Comparison of ENCODE assay signal across 10 cellular contexts in genomic region chr12:128976120-128976519, GRCh38.
DNase-seq lines count a peak whose midpoint lies in the region; ATAC-seq and TF ChIP-seq lines count a peak whose summit lies in the region.
"Had no signal": no experiment of that assay in that cellular context is flagged by ENCODE, and none has a peak within 500 bp of the region (broad histone marks: within the 10 kb centered on the region; RNA-seq: fewer than 3 reads in every experiment).

No MANE protein-coding gene starts in this region.

- peaks cover 3% of the 10 kb centered on the region for H4K20me1 ChIP-seq in H9 (ENCODE audit: control insufficient read depth, insufficient read depth, insufficient read length)
- no peaks in the 10 kb centered on the region for H4K20me1 ChIP-seq in MM.1S (ENCODE audit: insufficient read depth, low read length)

- H3K79me2 ChIP-seq in H9 (ENCODE audit: insufficient read depth, low read length) (no peaks in the 10 kb centered on the region), MM.1S (ENCODE audit: low read length) (no peaks in the 10 kb centered on the region)

- H3K9me2 ChIP-seq in MM.1S (replicated peaks; ENCODE audit: insufficient read depth, low read length), result no peaks in the 10 kb centered on the region

- H2BK20ac ChIP-seq in H9 (ENCODE audit: low read depth, low read length, poor library complexity, severe bottlenecking), result no peak overlapping the region

- POLR2A ChIA-PET in CD4-positive, alpha-beta T cell (lab: Charles Lee), result no interaction called here

- no peak overlapping the region for H3K23ac ChIP-seq in H9 (ENCODE audit: insufficient read length, low read depth, low read length)
- no peak overlapping the region for H3K23ac ChIP-seq in mesenchymal stem cell (ENCODE audit: low read length in 2 of 2)

- H3K27me3 ChIP-seq in CD4-positive, alpha-beta T cell (ENCODE audit: control insufficient read depth, insufficient read depth, low read length), result peaks cover 4% of the 10 kb centered on the region
- no peaks in the 10 kb centered on the region; the same call in 1 of the 2 replicates for H3K27me3 ChIP-seq in H9 (ENCODE audit: insufficient read depth, low read length)
- H3K27me3 ChIP-seq in MM.1S (replicated peaks; ENCODE audit: insufficient read depth, low read length), result no peaks in the 10 kb centered on the region
- peaks cover 4% of the 10 kb centered on the region in 2 experiments for H3K27me3 ChIP-seq in mesenchymal stem cell (ENCODE audit: control insufficient read depth in 1 of 2, insufficient read depth in 1 of 2, low read length in 2 of 2)

- H3K56ac ChIP-seq in H9 (ENCODE audit: insufficient read length, low read depth, low read length), result no peak overlapping the region

- H3K9me3 ChIP-seq in CD4-positive, alpha-beta T cell (ENCODE audit: control insufficient read depth, low read length), result no peaks in the 10 kb centered on the region
- no peaks in the 10 kb centered on the region for H3K9me3 ChIP-seq in H9 (ENCODE audit: control insufficient read depth, low read depth, low read length)
- H3K9me3 ChIP-seq in mucosa of descending colon, result no peaks in the 10 kb centered on the region
- H3K9me3 ChIP-seq in MM.1S (replicated peaks; ENCODE audit: insufficient read depth, low read length), result no peaks in the 10 kb centered on the region
- no peaks in the 10 kb centered on the region for H3K9me3 ChIP-seq in mesenchymal stem cell (ENCODE audit: control insufficient read depth, low read length)

- no peak overlapping the region for H3K9ac ChIP-seq in H9 (ENCODE audit: extremely low read depth, insufficient read length, low read length)
- no peak overlapping the region for H3K9ac ChIP-seq in MM.1S (ENCODE audit: low read length)
- H3K9ac ChIP-seq in mesenchymal stem cell (ENCODE audit: low read length), result no peak overlapping the region

- H3K14ac ChIP-seq in H9 (ENCODE audit: insufficient read depth, low read length) (peak overlapping the region; percentile 15; the same call in 1 of the 2 replicates), mesenchymal stem cell (ENCODE audit: low read length in 2 of 2) (no peak overlapping the region)

- no peak overlapping the region for H3T11ph ChIP-seq in H9 (ENCODE audit: low read length)

- no peak overlapping the region for H3K4ac ChIP-seq in H9 (ENCODE audit: low read depth, low read length)
- H3K4ac ChIP-seq in mesenchymal stem cell (ENCODE audit: low read depth in 1 of 2, low read length in 2 of 2), result no peak overlapping the region

- H3F3A ChIP-seq in MM.1S (ENCODE audit: insufficient read depth, low read length), result no peaks in the 10 kb centered on the region

- H3K27ac Mint-ChIP-seq in CD4-positive, alpha-beta T cell, result no peak overlapping the region
- no peak overlapping the region for H3K27ac Mint-ChIP-seq in H9
- H3K27ac Mint-ChIP-seq: activated naive CD8-positive, alpha-beta T cell had no signal

- H3K4me3 ChIP-seq in mucosa of descending colon (no peak overlapping the region), MM.1S (ENCODE audit: low read length) (no peak overlapping the region), mesenchymal stem cell (ENCODE audit: insufficient read depth in 1 of 2, low read depth in 1 of 2, low read length in 2 of 2) (no peak overlapping the region)

- no peaks in the 10 kb centered on the region for H3K36me3 Mint-ChIP-seq in CD4-positive, alpha-beta T cell (ENCODE audit: low read depth)
- no peaks in the 10 kb centered on the region; a peak in 1 of 7 replicates for H3K36me3 Mint-ChIP-seq in H9 (ENCODE audit: insufficient read depth in 1 of 3, low read depth in 3 of 3)
- H3K36me3 Mint-ChIP-seq: activated naive CD8-positive, alpha-beta T cell had no signal

- H3K4me1 Mint-ChIP-seq in CD4-positive, alpha-beta T cell (ENCODE audit: low read depth), result no peaks in the 10 kb centered on the region
- peaks cover 30 to 53% of the 10 kb centered on the region in 2 experiments for H3K4me1 Mint-ChIP-seq in H9

- DNase-seq in CD4-positive, alpha-beta T cell, result peak in 1 of 10 experiments; percentile 18
- DNase-seq in H9 (peak; percentile 86), amygdala (lab: John Stamatoyannopoulos, UW) (peak in 35 of 56 donors; percentile 3 to 68 (median 17)), mucosa of descending colon (peak in 1 of 3 donors; percentile 58), MM.1S (no peak), mesenchymal stem cell (no peak)
- no peak for DNase-seq in NK-92 treated with Interleukin-12 subunit alpha and Interleukin-12 subunit beta, amount 100 ng/mL, for 24 hours (lab: John Stamatoyannopoulos, UW)
- DNase-seq: RPMI8226 had no signal

- H2BK120ac ChIP-seq in H9 (ENCODE audit: low read depth, low read length, poor library complexity, severe bottlenecking) (no peak overlapping the region), mesenchymal stem cell (ENCODE audit: low read depth, low read length) (no peak overlapping the region)

- no peak for TF ChIP-seq CTCF in CD4-positive, alpha-beta T cell (IDR thresholded peaks at IDR 0.05)
- TF ChIP-seq CTCF in H9 (conservative IDR thresholded peaks at IDR 0.05) (peak; percentile 89), mucosa of descending colon (IDR thresholded peaks at IDR 0.05) (no peak), MM.1S (IDR thresholded peaks at IDR 0.05; ENCODE audit: low read length) (no peak)

- H2BK12ac ChIP-seq in H9 (ENCODE audit: insufficient read length, low read depth, low read length) (no peak overlapping the region), mesenchymal stem cell (ENCODE audit: low read length in 2 of 2) (no peak overlapping the region)

- H3K36me3 ChIP-seq in mucosa of descending colon (ENCODE audit: low read depth) (no peaks in the 10 kb centered on the region), MM.1S (replicated peaks; ENCODE audit: insufficient read depth, low read length) (no peaks in the 10 kb centered on the region), mesenchymal stem cell (ENCODE audit: control insufficient read depth in 1 of 2, insufficient read depth in 2 of 2, low read depth in 1 of 2, low read length in 2 of 2) (no peaks in the 10 kb centered on the region)

- peaks cover 2% of the 10 kb centered on the region for H3K23me2 ChIP-seq in H9 (ENCODE audit: insufficient read length, low read depth, low read length, poor library complexity, severe bottlenecking)

- H3K79me1 ChIP-seq in H9 (ENCODE audit: insufficient read depth, low read depth, low read length, poor library complexity, severe bottlenecking), result no peaks in the 10 kb centered on the region
- no peaks in the 10 kb centered on the region for H3K79me1 ChIP-seq in mesenchymal stem cell (replicated peaks; ENCODE audit: low read length, poor library complexity, severe bottlenecking)

- H2BK5ac ChIP-seq in H9 (ENCODE audit: insufficient read length, low read length), result no peak overlapping the region
- H2BK5ac ChIP-seq in mesenchymal stem cell (ENCODE audit: low read depth, low read length, poor library complexity, severe bottlenecking), result no peak overlapping the region

- H3K27ac ChIP-seq in CD4-positive, alpha-beta T cell (ENCODE audit: low read depth, low read length), result no peak overlapping the region
- no peak overlapping the region for H3K27ac ChIP-seq in H9 (ENCODE audit: insufficient read length, low read depth, low read length)
- no peak overlapping the region for H3K27ac ChIP-seq in MM.1S (ENCODE audit: low read length)
- no peak overlapping the region for H3K27ac ChIP-seq in mesenchymal stem cell (ENCODE audit: low read length, poor library complexity, severe bottlenecking)

- intact Hi-C loops in CD4-positive, alpha-beta T cell (cut with DNase I, micrococcal nuclease), result no loop called here
- intact Hi-C loops in mucosa of descending colon (cut with DNase I, micrococcal nuclease), result no loop called here

- H3K4me2 ChIP-seq in H9 (ENCODE audit: insufficient read depth, insufficient read length, low read length) (peak overlapping the region; percentile 60), MM.1S (ENCODE audit: low read depth, low read length) (no peak overlapping the region), mesenchymal stem cell (ENCODE audit: low read length, poor library complexity, severe bottlenecking) (no peak overlapping the region)

- no peak overlapping the region for H4K8ac ChIP-seq in H9 (replicated peaks; ENCODE audit: insufficient read length, low read depth, low read length)
- no peak overlapping the region for H4K8ac ChIP-seq in mesenchymal stem cell (ENCODE audit: low read length)

- H4K91ac ChIP-seq in H9 (ENCODE audit: insufficient read length, low read depth, low read length) (no peak overlapping the region), mesenchymal stem cell (ENCODE audit: low read length) (no peak overlapping the region)

- peak; percentile 32 for ATAC-seq in CD4-positive, alpha-beta T cell (ENCODE audit: poor library complexity)
- peak; percentile 65 for ATAC-seq in mucosa of descending colon
- no peak for ATAC-seq in HG03045 (IDR thresholded peaks at IDR 0.05; ENCODE audit: unreplicated experiment)

- no CpG with 5 or more reads among the region's 14 CpGs for WGBS in H9 (ENCODE audit: extremely low coverage, insufficient read length, low lambda C conversion rate)
- 16% methylated on average over 8 of the region's 14 CpGs for WGBS in mesenchymal stem cell

- no peak overlapping the region for H3K18ac ChIP-seq in H9 (ENCODE audit: insufficient read length, low read depth, low read length)
- no peak overlapping the region for H3K18ac ChIP-seq in mesenchymal stem cell (ENCODE audit: low read depth in 1 of 2, low read length in 2 of 2)

- peaks cover 24% of the 10 kb centered on the region for H3K27me3 Mint-ChIP-seq in CD4-positive, alpha-beta T cell
- H3K27me3 Mint-ChIP-seq in H9 (ENCODE audit: low read depth), result peaks cover 36% of the 10 kb centered on the region

- H3K4me1 ChIP-seq in H9 (ENCODE audit: insufficient read depth, low read length) (peaks cover 4% of the 10 kb centered on the region; the same call in 1 of the 2 replicates), mucosa of descending colon (ENCODE audit: low read depth) (no peaks in the 10 kb centered on the region), MM.1S (ENCODE audit: low read length) (no peaks in the 10 kb centered on the region), mesenchymal stem cell (ENCODE audit: control insufficient read depth, insufficient read depth, low read depth, low read length) (peaks cover 5% of the 10 kb centered on the region)

- H2BK15ac ChIP-seq in H9 (ENCODE audit: low read depth, low read length) (no peak overlapping the region), mesenchymal stem cell (ENCODE audit: low read depth, poor library complexity, severe bottlenecking) (no peak overlapping the region)

- H2AK5ac ChIP-seq in H9 (ENCODE audit: insufficient read length, low read length) (no peak overlapping the region), mesenchymal stem cell (ENCODE audit: low read length, severe bottlenecking) (no peak overlapping the region)

- H2AFZ ChIP-seq in H9 (ENCODE audit: low read length) (no peak overlapping the region), MM.1S (ENCODE audit: low read length) (no peak overlapping the region), mesenchymal stem cell (ENCODE audit: low read depth, low read length) (no peak overlapping the region)

- CTCF ChIA-PET in CD4-positive, alpha-beta T cell (lab: Charles Lee), result no interaction called here

- H3K9me3 Mint-ChIP-seq in CD4-positive, alpha-beta T cell, result no peaks in the 10 kb centered on the region
- no peaks in the 10 kb centered on the region for H3K9me3 Mint-ChIP-seq in H9

- no peak overlapping the region for H4K5ac ChIP-seq in H9 (ENCODE audit: insufficient read length, low read depth, low read length)

- peak overlapping the region; percentile 1 for H3K4me3 Mint-ChIP-seq in CD4-positive, alpha-beta T cell
- peak overlapping the region; percentile 55 to 63; a peak in 3 of 5 replicates for H3K4me3 Mint-ChIP-seq in H9
- H3K4me3 Mint-ChIP-seq: activated naive CD8-positive, alpha-beta T cell had no signal

Comparison
In these comparisons a context has a peak if more than half of its experiments do, and no peak if none do; other contexts are left out.
1. DNase-seq: peak in H9 (single experiment) and amygdala (35 of 56); none in MM.1S (single experiment), mesenchymal stem cell (single experiment) and NK-92 treated with Interleukin-12 subunit alpha and Interleukin-12 subunit beta, amount 100 ng/mL, for 24 hours (single experiment).